In the genomic region with DNA sequence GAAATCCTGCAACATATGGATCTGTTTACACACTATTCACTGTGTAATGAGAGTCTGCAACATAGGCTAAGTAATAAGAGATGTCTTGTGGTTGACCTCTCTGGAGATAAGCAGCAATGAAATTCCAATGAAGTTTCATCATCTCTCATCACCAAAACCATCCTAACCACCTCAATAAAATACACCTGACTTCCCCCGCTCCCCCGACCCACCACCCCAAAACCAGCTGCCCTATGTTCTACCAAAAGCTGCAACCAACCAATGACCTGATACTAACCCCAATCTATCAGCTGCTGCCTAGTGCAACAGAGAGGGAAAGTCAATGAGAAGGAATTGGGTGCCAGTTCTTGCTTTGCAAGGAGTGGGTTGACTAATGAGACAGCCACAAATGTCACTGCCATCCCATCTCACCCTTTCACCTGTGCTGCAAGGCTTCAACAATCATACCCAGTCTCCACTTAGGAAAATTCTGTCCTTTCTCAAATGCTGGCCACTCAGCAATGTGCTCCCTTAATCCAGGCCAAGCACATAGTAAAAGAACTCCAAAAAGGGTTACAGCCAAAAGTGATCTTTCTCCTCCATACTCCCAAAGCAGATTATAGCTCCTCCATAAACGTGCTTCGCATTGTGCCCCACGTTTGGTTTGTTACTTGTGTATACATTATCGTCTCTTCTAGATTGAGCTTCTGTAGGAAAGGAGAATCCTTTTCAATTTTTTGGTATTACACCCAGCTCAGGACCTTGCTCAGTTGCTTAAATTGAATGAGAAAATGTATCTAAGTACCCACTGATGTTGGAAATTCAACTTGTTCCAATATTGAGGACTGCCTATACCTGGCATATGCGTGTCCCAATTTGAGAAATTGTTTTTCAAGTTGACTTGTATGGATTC, we compare ENCODE assay signal across 1 cellular context.
TF ChIP-seq lines count a peak whose summit lies in the region.

No MANE protein-coding gene starts in this region.

TF ChIP-seq in GM12878, 131 proteins besides CTCF, POLR2A, EP300 and RAD21 (continued from another document and continues in another):
- TF ChIP-seq, protein P1, sequence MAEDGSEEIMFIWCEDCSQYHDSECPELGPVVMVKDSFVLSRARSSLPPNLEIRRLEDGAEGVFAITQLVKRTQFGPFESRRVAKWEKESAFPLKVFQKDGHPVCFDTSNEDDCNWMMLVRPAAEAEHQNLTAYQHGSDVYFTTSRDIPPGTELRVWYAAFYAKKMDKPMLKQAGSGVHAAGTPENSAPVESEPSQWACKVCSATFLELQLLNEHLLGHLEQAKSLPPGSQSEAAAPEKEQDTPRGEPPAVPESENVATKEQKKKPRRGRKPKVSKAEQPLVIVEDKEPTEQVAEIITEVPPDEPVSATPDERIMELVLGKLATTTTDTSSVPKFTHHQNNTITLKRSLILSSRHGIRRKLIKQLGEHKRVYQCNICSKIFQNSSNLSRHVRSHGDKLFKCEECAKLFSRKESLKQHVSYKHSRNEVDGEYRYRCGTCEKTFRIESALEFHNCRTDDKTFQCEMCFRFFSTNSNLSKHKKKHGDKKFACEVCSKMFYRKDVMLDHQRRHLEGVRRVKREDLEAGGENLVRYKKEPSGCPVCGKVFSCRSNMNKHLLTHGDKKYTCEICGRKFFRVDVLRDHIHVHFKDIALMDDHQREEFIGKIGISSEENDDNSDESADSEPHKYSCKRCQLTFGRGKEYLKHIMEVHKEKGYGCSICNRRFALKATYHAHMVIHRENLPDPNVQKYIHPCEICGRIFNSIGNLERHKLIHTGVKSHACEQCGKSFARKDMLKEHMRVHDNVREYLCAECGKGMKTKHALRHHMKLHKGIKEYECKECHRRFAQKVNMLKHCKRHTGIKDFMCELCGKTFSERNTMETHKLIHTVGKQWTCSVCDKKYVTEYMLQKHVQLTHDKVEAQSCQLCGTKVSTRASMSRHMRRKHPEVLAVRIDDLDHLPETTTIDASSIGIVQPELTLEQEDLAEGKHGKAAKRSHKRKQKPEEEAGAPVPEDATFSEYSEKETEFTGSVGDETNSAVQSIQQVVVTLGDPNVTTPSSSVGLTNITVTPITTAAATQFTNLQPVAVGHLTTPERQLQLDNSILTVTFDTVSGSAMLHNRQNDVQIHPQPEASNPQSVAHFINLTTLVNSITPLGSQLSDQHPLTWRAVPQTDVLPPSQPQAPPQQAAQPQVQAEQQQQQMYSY (CRISPR knock-in tag; IDR thresholded peaks at IDR 0.05), result no peak
- TF ChIP-seq, protein P2, sequence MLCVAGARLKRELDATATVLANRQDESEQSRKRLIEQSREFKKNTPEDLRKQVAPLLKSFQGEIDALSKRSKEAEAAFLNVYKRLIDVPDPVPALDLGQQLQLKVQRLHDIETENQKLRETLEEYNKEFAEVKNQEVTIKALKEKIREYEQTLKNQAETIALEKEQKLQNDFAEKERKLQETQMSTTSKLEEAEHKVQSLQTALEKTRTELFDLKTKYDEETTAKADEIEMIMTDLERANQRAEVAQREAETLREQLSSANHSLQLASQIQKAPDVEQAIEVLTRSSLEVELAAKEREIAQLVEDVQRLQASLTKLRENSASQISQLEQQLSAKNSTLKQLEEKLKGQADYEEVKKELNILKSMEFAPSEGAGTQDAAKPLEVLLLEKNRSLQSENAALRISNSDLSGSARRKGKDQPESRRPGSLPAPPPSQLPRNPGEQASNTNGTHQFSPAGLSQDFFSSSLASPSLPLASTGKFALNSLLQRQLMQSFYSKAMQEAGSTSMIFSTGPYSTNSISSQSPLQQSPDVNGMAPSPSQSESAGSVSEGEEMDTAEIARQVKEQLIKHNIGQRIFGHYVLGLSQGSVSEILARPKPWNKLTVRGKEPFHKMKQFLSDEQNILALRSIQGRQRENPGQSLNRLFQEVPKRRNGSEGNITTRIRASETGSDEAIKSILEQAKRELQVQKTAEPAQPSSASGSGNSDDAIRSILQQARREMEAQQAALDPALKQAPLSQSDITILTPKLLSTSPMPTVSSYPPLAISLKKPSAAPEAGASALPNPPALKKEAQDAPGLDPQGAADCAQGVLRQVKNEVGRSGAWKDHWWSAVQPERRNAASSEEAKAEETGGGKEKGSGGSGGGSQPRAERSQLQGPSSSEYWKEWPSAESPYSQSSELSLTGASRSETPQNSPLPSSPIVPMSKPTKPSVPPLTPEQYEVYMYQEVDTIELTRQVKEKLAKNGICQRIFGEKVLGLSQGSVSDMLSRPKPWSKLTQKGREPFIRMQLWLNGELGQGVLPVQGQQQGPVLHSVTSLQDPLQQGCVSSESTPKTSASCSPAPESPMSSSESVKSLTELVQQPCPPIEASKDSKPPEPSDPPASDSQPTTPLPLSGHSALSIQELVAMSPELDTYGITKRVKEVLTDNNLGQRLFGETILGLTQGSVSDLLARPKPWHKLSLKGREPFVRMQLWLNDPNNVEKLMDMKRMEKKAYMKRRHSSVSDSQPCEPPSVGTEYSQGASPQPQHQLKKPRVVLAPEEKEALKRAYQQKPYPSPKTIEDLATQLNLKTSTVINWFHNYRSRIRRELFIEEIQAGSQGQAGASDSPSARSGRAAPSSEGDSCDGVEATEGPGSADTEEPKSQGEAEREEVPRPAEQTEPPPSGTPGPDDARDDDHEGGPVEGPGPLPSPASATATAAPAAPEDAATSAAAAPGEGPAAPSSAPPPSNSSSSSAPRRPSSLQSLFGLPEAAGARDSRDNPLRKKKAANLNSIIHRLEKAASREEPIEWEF (IDR thresholded peaks at IDR 0.05; ENCODE audit: insufficient replicate concordance, low read depth, low read length), result peak; percentile 44
- TF ChIP-seq, protein P3, sequence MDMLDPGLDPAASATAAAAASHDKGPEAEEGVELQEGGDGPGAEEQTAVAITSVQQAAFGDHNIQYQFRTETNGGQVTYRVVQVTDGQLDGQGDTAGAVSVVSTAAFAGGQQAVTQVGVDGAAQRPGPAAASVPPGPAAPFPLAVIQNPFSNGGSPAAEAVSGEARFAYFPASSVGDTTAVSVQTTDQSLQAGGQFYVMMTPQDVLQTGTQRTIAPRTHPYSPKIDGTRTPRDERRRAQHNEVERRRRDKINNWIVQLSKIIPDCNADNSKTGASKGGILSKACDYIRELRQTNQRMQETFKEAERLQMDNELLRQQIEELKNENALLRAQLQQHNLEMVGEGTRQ (IDR thresholded peaks at IDR 0.05; ENCODE audit: borderline replicate concordance, low read depth, low read length), result no peak
- TF ChIP-seq, protein P4, sequence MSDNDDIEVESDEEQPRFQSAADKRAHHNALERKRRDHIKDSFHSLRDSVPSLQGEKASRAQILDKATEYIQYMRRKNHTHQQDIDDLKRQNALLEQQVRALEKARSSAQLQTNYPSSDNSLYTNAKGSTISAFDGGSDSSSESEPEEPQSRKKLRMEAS (IDR thresholded peaks at IDR 0.05; ENCODE audit: low read depth, low read length), result no peak
- TF ChIP-seq JUND (IDR thresholded peaks at IDR 0.05; ENCODE audit: low read depth, low read length) (no peak), EZH2 (IDR thresholded peaks at IDR 0.05; ENCODE audit: borderline replicate concordance, control insufficient read depth, low read depth, low read length) (no peak), ZNF207 (IDR thresholded peaks at IDR 0.05; ENCODE audit: borderline replicate concordance) (no peak), RB1 (IDR thresholded peaks at IDR 0.05; ENCODE audit: borderline replicate concordance) (no peak), YBX1 (IDR thresholded peaks at IDR 0.05) (no peak), SMAD1 (IDR thresholded peaks at IDR 0.05; ENCODE audit: low read depth, partially characterized antibody) (no peak), MEF2A (IDR thresholded peaks at IDR 0.05; ENCODE audit: insufficient read depth, low read depth, low read length) (peak; percentile 49; the same call in 1 of the 2 replicates), POLR2AphosphoS5 (IDR thresholded peaks at IDR 0.05; ENCODE audit: low read length) (peak; percentile 99), STAT1 (conservative IDR thresholded peaks at IDR 0.05) (no peak)
- TF ChIP-seq, protein P5, sequence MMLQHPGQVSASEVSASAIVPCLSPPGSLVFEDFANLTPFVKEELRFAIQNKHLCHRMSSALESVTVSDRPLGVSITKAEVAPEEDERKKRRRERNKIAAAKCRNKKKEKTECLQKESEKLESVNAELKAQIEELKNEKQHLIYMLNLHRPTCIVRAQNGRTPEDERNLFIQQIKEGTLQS (IDR thresholded peaks at IDR 0.05; ENCODE audit: borderline replicate concordance, extremely low read depth, low read depth, low read length), result no peak
- TF ChIP-seq, protein P6, sequence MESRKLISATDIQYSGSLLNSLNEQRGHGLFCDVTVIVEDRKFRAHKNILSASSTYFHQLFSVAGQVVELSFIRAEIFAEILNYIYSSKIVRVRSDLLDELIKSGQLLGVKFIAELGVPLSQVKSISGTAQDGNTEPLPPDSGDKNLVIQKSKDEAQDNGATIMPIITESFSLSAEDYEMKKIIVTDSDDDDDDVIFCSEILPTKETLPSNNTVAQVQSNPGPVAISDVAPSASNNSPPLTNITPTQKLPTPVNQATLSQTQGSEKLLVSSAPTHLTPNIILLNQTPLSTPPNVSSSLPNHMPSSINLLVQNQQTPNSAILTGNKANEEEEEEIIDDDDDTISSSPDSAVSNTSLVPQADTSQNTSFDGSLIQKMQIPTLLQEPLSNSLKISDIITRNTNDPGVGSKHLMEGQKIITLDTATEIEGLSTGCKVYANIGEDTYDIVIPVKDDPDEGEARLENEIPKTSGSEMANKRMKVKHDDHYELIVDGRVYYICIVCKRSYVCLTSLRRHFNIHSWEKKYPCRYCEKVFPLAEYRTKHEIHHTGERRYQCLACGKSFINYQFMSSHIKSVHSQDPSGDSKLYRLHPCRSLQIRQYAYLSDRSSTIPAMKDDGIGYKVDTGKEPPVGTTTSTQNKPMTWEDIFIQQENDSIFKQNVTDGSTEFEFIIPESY (IDR thresholded peaks at IDR 0.05), result no peak
- TF ChIP-seq, protein P7, sequence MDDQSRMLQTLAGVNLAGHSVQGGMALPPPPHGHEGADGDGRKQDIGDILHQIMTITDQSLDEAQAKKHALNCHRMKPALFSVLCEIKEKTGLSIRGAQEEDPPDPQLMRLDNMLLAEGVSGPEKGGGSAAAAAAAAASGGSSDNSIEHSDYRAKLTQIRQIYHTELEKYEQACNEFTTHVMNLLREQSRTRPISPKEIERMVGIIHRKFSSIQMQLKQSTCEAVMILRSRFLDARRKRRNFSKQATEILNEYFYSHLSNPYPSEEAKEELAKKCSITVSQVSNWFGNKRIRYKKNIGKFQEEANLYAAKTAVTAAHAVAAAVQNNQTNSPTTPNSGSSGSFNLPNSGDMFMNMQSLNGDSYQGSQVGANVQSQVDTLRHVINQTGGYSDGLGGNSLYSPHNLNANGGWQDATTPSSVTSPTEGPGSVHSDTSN (IDR thresholded peaks at IDR 0.05; ENCODE audit: insufficient replicate concordance, low read depth, low read length), result peak; percentile 42
- TF ChIP-seq, protein P8, sequence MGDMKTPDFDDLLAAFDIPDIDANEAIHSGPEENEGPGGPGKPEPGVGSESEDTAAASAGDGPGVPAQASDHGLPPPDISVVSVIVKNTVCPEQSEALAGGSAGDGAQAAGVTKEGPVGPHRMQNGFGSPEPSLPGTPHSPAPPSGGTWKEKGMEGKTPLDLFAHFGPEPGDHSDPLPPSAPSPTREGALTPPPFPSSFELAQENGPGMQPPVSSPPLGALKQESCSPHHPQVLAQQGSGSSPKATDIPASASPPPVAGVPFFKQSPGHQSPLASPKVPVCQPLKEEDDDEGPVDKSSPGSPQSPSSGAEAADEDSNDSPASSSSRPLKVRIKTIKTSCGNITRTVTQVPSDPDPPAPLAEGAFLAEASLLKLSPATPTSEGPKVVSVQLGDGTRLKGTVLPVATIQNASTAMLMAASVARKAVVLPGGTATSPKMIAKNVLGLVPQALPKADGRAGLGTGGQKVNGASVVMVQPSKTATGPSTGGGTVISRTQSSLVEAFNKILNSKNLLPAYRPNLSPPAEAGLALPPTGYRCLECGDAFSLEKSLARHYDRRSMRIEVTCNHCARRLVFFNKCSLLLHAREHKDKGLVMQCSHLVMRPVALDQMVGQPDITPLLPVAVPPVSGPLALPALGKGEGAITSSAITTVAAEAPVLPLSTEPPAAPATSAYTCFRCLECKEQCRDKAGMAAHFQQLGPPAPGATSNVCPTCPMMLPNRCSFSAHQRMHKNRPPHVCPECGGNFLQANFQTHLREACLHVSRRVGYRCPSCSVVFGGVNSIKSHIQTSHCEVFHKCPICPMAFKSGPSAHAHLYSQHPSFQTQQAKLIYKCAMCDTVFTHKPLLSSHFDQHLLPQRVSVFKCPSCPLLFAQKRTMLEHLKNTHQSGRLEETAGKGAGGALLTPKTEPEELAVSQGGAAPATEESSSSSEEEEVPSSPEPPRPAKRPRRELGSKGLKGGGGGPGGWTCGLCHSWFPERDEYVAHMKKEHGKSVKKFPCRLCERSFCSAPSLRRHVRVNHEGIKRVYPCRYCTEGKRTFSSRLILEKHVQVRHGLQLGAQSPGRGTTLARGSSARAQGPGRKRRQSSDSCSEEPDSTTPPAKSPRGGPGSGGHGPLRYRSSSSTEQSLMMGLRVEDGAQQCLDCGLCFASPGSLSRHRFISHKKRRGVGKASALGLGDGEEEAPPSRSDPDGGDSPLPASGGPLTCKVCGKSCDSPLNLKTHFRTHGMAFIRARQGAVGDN (IDR thresholded peaks at IDR 0.05), result no peak
- TF ChIP-seq, protein P9, sequence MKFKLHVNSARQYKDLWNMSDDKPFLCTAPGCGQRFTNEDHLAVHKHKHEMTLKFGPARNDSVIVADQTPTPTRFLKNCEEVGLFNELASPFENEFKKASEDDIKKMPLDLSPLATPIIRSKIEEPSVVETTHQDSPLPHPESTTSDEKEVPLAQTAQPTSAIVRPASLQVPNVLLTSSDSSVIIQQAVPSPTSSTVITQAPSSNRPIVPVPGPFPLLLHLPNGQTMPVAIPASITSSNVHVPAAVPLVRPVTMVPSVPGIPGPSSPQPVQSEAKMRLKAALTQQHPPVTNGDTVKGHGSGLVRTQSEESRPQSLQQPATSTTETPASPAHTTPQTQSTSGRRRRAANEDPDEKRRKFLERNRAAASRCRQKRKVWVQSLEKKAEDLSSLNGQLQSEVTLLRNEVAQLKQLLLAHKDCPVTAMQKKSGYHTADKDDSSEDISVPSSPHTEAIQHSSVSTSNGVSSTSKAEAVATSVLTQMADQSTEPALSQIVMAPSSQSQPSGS (IDR thresholded peaks at IDR 0.05; ENCODE audit: low read length), result peak; percentile 94
- TF ChIP-seq, protein P10, sequence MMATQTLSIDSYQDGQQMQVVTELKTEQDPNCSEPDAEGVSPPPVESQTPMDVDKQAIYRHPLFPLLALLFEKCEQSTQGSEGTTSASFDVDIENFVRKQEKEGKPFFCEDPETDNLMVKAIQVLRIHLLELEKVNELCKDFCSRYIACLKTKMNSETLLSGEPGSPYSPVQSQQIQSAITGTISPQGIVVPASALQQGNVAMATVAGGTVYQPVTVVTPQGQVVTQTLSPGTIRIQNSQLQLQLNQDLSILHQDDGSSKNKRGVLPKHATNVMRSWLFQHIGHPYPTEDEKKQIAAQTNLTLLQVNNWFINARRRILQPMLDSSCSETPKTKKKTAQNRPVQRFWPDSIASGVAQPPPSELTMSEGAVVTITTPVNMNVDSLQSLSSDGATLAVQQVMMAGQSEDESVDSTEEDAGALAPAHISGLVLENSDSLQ (IDR thresholded peaks at IDR 0.05), result no peak
